1 cellular context compared by ENCODE assay signal in genomic region chr9:123457586-123457985, GRCh38.
TF ChIP-seq lines count a peak whose summit lies in the region.

No MANE protein-coding gene starts in this region.

TF ChIP-seq in WTC11, 78 proteins besides CTCF, POLR2A, EP300 and RAD21 (continued from another document):
- no peak for TF ChIP-seq AFF4 (CRISPR knock-in tag; IDR thresholded peaks at IDR 0.05; ENCODE audit: borderline replicate concordance)
- TF ChIP-seq PRDM15 (CRISPR knock-in tag; IDR thresholded peaks at IDR 0.05) = no peak
- TF ChIP-seq TCF7 (CRISPR knock-in tag; IDR thresholded peaks at IDR 0.05; ENCODE audit: low read depth) = no peak
- TF ChIP-seq SP1 (CRISPR knock-in tag; conservative IDR thresholded peaks at IDR 0.05) = no peak
- no peak for TF ChIP-seq EMX1 (CRISPR knock-in tag; IDR thresholded peaks at IDR 0.05)
- TF ChIP-seq ZNF425 (CRISPR knock-in tag; conservative IDR thresholded peaks at IDR 0.05) = no peak
- no peak for TF ChIP-seq GTF2I (CRISPR knock-in tag; conservative IDR thresholded peaks at IDR 0.05)
- TF ChIP-seq ZNF232 (CRISPR knock-in tag; IDR thresholded peaks at IDR 0.05) = no peak
- TF ChIP-seq OVOL2 (CRISPR knock-in tag; IDR thresholded peaks at IDR 0.05; ENCODE audit: borderline replicate concordance) = no peak
- no peak for TF ChIP-seq ELF4 (CRISPR knock-in tag; IDR thresholded peaks at IDR 0.05; ENCODE audit: low read depth)
- no peak for TF ChIP-seq ZNF121 (CRISPR knock-in tag; IDR thresholded peaks at IDR 0.05)
